ENCODE assay signal across 17 cellular contexts in genomic region chr10:29757551-29758297, GRCh38.
DNase-seq lines count a peak whose midpoint lies in the region; ATAC-seq and TF ChIP-seq lines count a peak whose summit lies in the region.
"Had no signal": no experiment of that assay in that cellular context is flagged by ENCODE, and none has a peak within 500 bp of the region (broad histone marks: within the 10 kb centered on the region; RNA-seq: fewer than 3 reads in every experiment).

No MANE protein-coding gene starts in this region.

- ATAC-seq in foreskin keratinocyte (peak; percentile 99), T-cell (replicated peaks in 1 of 4) (no peak)
- ATAC-seq in stimulated activated naive B cell treated with anti-CD40 and anti-IgM and Interleukin-4, amounts not matched to agents 10 μg/mL and 1 μg/mL and 100 μg/mL, for 72 hours (replicated peaks): no peak

- H3K4me1 ChIP-seq in foreskin keratinocyte: peaks cover 18% of the 10 kb centered on the region
- H3K4me1 ChIP-seq: suprapubic skin had no signal

- no peak overlapping the region for H3K4me3 Mint-ChIP-seq in stimulated activated naive B cell treated with anti-CD40 and anti-IgM and Interleukin-4, amounts not matched to agents 10 μg/mL and 1 μg/mL and 100 μg/mL, for 72 hours
- no peak overlapping the region for H3K4me3 Mint-ChIP-seq in T-cell

- POLR2A ChIA-PET in T-cell (lab: Charles Lee): no interaction called here

- TF ChIP-seq CTCF in foreskin keratinocyte (conservative IDR thresholded peaks at IDR 0.05): no peak

- H3K4me1 Mint-ChIP-seq in stimulated activated naive B cell treated with anti-CD40 and anti-IgM and Interleukin-4, amounts not matched to agents 10 μg/mL and 1 μg/mL and 100 μg/mL, for 72 hours: no peaks in the 10 kb centered on the region
- no peaks in the 10 kb centered on the region for H3K4me1 Mint-ChIP-seq in T-cell

- H3K27ac Mint-ChIP-seq in stimulated activated naive B cell treated with anti-CD40 and anti-IgM and Interleukin-4, amounts not matched to agents 10 μg/mL and 1 μg/mL and 100 μg/mL, for 72 hours: peak overlapping the region; percentile 26
- H3K27ac Mint-ChIP-seq in T-cell: no peak overlapping the region

- no peaks in the 10 kb centered on the region for H3K36me3 Mint-ChIP-seq in stimulated activated naive B cell treated with anti-CD40 and anti-IgM and Interleukin-4, amounts not matched to agents 10 μg/mL and 1 μg/mL and 100 μg/mL, for 72 hours
- no peaks in the 10 kb centered on the region for H3K36me3 Mint-ChIP-seq in T-cell

- DNase-seq in activated CD4-positive, alpha-beta T cell treated with anti-CD3 and anti-CD28 coated beads for 48 hours: peak; percentile 4
- DNase-seq in activated CD4-positive, alpha-beta T cell treated with anti-CD3 and anti-CD28 coated beads for 1 hour: no peak
- DNase-seq in SW480 (ENCODE audit: low spot score) (peak; percentile 84), foreskin keratinocyte (peak; percentile 93 to 97), Ammon's horn (ENCODE audit: low spot score) (no peak), T-cell (no peak), NCI-H510A treated with DMSO at 0.1 percent for 48 hours (lab: John Stamatoyannopoulos, UW) (no peak)
- DNase-seq in stimulated activated naive B cell treated with anti-CD40 and anti-IgM and Interleukin-4, amounts not matched to agents 10 μg/mL and 1 μg/mL and 100 μg/mL, for 72 hours: no peak
- DNase-seq: 8988T; activated CD4-positive, alpha-beta T cell treated with anti-CD3 and anti-CD28 coated beads, Interleukin-2, amount 50 U/mL, for 4 hours; activated naive CD4-positive, alpha-beta T cell treated with Interleukin-2 at 50 U/mL for 16 hours; cortex of kidney; DMS79 treated with DMSO at 0.1 percent for 48 hours; NCI-H1417; retina; SW 1271 had no signal

- H3K9me3 Mint-ChIP-seq in stimulated activated naive B cell treated with anti-CD40 and anti-IgM and Interleukin-4, amounts not matched to agents 10 μg/mL and 1 μg/mL and 100 μg/mL, for 72 hours: no peaks in the 10 kb centered on the region
- H3K9me3 Mint-ChIP-seq in T-cell: no peaks in the 10 kb centered on the region

- H3K27me3 ChIP-seq in foreskin keratinocyte: no peaks in the 10 kb centered on the region
- H3K27me3 ChIP-seq: suprapubic skin had no signal

- H3K27ac ChIP-seq in foreskin keratinocyte: peak overlapping the region; percentile 79
- H3K27ac ChIP-seq: suprapubic skin had no signal

- H3K27me3 Mint-ChIP-seq in stimulated activated naive B cell treated with anti-CD40 and anti-IgM and Interleukin-4, amounts not matched to agents 10 μg/mL and 1 μg/mL and 100 μg/mL, for 72 hours: no peaks in the 10 kb centered on the region
- H3K27me3 Mint-ChIP-seq in T-cell: no peaks in the 10 kb centered on the region

- CTCF ChIA-PET in T-cell (lab: Charles Lee): no interaction called here

Comparison
In these comparisons a context has a peak if more than half of its experiments do, and no peak if none do; other contexts are left out.
1. DNase-seq: peak in activated CD4-positive, alpha-beta T cell treated with anti-CD3 and anti-CD28 coated beads for 48 hours (single experiment), SW480 (single experiment) and foreskin keratinocyte (2 of 2); none in activated CD4-positive, alpha-beta T cell treated with anti-CD3 and anti-CD28 coated beads for 1 hour (single experiment), stimulated activated naive B cell treated with anti-CD40 and anti-IgM and Interleukin-4, amounts not matched to agents 10 μg/mL and 1 μg/mL and 100 μg/mL, for 72 hours (single experiment), Ammon's horn (single experiment), T-cell (0 of 34) and NCI-H510A treated with DMSO at 0.1 percent for 48 hours (single experiment).